15 cellular contexts compared by ENCODE assay signal in the genomic region with DNA sequence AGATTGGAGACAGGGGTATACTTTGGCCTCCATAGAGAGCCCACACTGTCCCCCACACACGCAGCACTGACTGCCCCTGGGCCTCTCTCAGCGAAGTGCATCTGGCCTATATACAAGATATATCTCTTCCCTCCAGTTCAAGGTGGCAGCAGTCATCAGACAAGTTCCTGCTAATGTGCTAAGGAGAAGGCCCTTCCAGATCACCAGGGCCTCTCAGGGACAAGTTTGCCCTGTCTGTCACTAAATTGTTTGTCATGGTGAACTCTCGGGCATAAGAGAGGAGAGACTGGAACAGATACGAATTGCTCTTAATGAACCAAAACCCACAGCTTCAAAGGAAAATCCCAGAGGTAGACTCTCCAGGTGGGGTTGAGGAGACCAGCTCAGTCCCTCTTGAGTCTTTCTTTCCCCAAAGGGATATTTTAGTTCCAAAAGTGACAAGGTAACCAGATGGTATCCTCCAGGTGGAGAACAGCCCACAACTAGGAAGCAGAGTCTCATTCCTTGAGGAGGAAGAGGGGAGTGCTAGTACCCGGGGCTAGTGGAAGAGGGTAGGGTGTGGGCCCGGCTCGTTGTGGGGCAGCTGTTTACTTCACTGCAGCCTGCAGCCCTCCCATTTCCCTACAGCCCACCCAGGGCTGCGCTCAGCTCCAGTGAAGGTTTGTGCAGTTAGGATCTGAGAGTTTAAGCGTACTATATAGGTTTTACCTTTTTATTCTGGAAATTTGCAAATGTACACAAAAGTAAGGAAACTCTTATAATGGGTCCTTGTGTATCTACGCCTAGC. TPM values are rescaled to one million over a fixed set of nuclear protein-coding genes. Genes with fewer than 3 reads are reported as not detected.
A peak's percentile ranks its signal among the peaks of the same experiment; 100 is the strongest.
DNase-seq lines count a peak whose midpoint lies in the region; ATAC-seq and TF ChIP-seq lines count a peak whose summit lies in the region.
"Had no signal": no experiment of that assay in that cellular context is flagged by ENCODE, and none has a peak within 500 bp of the region (broad histone marks: within the 10 kb centered on the region; RNA-seq: fewer than 3 reads in every experiment).

No MANE protein-coding gene starts in this region.

- ATAC-seq in body of pancreas: no peak
- ATAC-seq: heart left ventricle had no signal

- no peaks in the 10 kb centered on the region for H3K9me3 Mint-ChIP-seq in activated naive CD4-positive, alpha-beta T cell treated with anti-CD3 and anti-CD28 coated beads, Interleukin-2, amount 50 U/mL, for 24 hours
- H3K9me3 Mint-ChIP-seq in activated naive CD4-positive, alpha-beta T cell treated with anti-CD3 and anti-CD28 coated beads for 36 hours: no peaks in the 10 kb centered on the region
- no peaks in the 10 kb centered on the region for H3K9me3 Mint-ChIP-seq in activated T-helper 2 cell treated with anti-CD3 and anti-CD28 coated beads, Interferon-gamma antibody, Interleukin-2, Interleukin-4, amounts not matched to agents 10 μg/mL and 5 μg/mL and 100 μg/mL, durations not matched to agents 14 hours and 24 hours and 36 hours
- H3K9me3 Mint-ChIP-seq in type B pancreatic cell: no peaks in the 10 kb centered on the region

- H3K36me3 ChIP-seq in mucosa of stomach (ENCODE audit: control insufficient read depth, insufficient read depth, low read length): no peaks in the 10 kb centered on the region
- no peaks in the 10 kb centered on the region for H3K36me3 ChIP-seq in body of pancreas (replicated peaks in 1 of 2; ENCODE audit: insufficient read depth in 1 of 2, low read depth in 2 of 2)

- TF ChIP-seq CTCF in type B pancreatic cell (conservative IDR thresholded peaks at IDR 0.05) (no peak), RWPE1 (conservative IDR thresholded peaks at IDR 0.05; ENCODE audit: low read depth) (no peak), body of pancreas (IDR thresholded peaks at IDR 0.05) (no peak)

- no peak for DNase-seq in activated naive CD4-positive, alpha-beta T cell treated with anti-CD3 and anti-CD28 coated beads for 36 hours
- no peak for DNase-seq in activated T-helper 2 cell treated with anti-CD3 and anti-CD28 coated beads, Interferon-gamma antibody, Interleukin-2, Interleukin-4, amounts not matched to agents 10 μg/mL and 5 μg/mL and 100 μg/mL, durations not matched to agents 14 hours and 24 hours and 36 hours (ENCODE audit: low spot score)
- DNase-seq in type B pancreatic cell (ENCODE audit: extremely low spot score, unreplicated experiment) (no peak), RWPE1 (ENCODE audit: low spot score) (no peak), body of pancreas (no peak), putamen (ENCODE audit: low spot score) (no peak)
- DNase-seq: aorta, DMS 273 treated with DMSO at 0.1 percent for 48 hours, NCI-H1694, OCI-M1, retina had no signal

- H3K27ac ChIP-seq in RWPE1: no peak overlapping the region
- H3K27ac ChIP-seq in body of pancreas: no peak overlapping the region

- H3K4me1 Mint-ChIP-seq in activated naive CD4-positive, alpha-beta T cell treated with anti-CD3 and anti-CD28 coated beads, Interleukin-2, amount 50 U/mL, for 24 hours: peaks cover 18% of the 10 kb centered on the region
- H3K4me1 Mint-ChIP-seq in activated naive CD4-positive, alpha-beta T cell treated with anti-CD3 and anti-CD28 coated beads for 36 hours (ENCODE audit: low read depth): peaks cover 20% of the 10 kb centered on the region
- H3K4me1 Mint-ChIP-seq in activated T-helper 2 cell treated with anti-CD3 and anti-CD28 coated beads, Interferon-gamma antibody, Interleukin-2, Interleukin-4, amounts not matched to agents 10 μg/mL and 5 μg/mL and 100 μg/mL, durations not matched to agents 14 hours and 24 hours and 36 hours (ENCODE audit: low read depth): peaks cover 15% of the 10 kb centered on the region
- peaks cover 13% of the 10 kb centered on the region for H3K4me1 Mint-ChIP-seq in type B pancreatic cell (ENCODE audit: unreplicated experiment)

- no peak overlapping the region for H3K4me3 ChIP-seq in mucosa of stomach (ENCODE audit: low read length)
- H3K4me3 ChIP-seq in body of pancreas: no peak overlapping the region

- H3K27me3 Mint-ChIP-seq in activated naive CD4-positive, alpha-beta T cell treated with anti-CD3 and anti-CD28 coated beads, Interleukin-2, amount 50 U/mL, for 24 hours: no peaks in the 10 kb centered on the region
- no peaks in the 10 kb centered on the region for H3K27me3 Mint-ChIP-seq in activated naive CD4-positive, alpha-beta T cell treated with anti-CD3 and anti-CD28 coated beads for 36 hours (ENCODE audit: low read depth)
- no peaks in the 10 kb centered on the region for H3K27me3 Mint-ChIP-seq in activated T-helper 2 cell treated with anti-CD3 and anti-CD28 coated beads, Interferon-gamma antibody, Interleukin-2, Interleukin-4, amounts not matched to agents 10 μg/mL and 5 μg/mL and 100 μg/mL, durations not matched to agents 14 hours and 24 hours and 36 hours (ENCODE audit: low read depth)
- H3K27me3 Mint-ChIP-seq in type B pancreatic cell: peaks cover 23% of the 10 kb centered on the region

- intact Hi-C loops in activated naive CD4-positive, alpha-beta T cell treated with anti-CD3 and anti-CD28 coated beads for 36 hours (cut with micrococcal nuclease): no loop called here
- intact Hi-C loops in activated T-helper 2 cell treated with anti-CD3 and anti-CD28 coated beads, Interferon-gamma antibody, Interleukin-2, Interleukin-4, amounts not matched to agents 10 μg/mL and 5 μg/mL and 100 μg/mL, durations not matched to agents 14 hours and 24 hours and 36 hours (cut with micrococcal nuclease): no loop called here
- intact Hi-C loops in body of pancreas (cut with DNase I): no loop called here

- peaks cover 49% of the 10 kb centered on the region for H3K4me1 ChIP-seq in mucosa of stomach (ENCODE audit: control insufficient read depth, insufficient read depth, low read length)
- H3K4me1 ChIP-seq in body of pancreas: peaks cover 28% of the 10 kb centered on the region

- H3K9ac ChIP-seq in mucosa of stomach (ENCODE audit: low read length): peak overlapping the region; percentile 22

- no peak for TF ChIP-seq POLR2A in body of pancreas (IDR thresholded peaks at IDR 0.05)

- H3K4me3 Mint-ChIP-seq in activated naive CD4-positive, alpha-beta T cell treated with anti-CD3 and anti-CD28 coated beads, Interleukin-2, amount 50 U/mL, for 24 hours: peak overlapping the region; percentile 32
- H3K4me3 Mint-ChIP-seq in activated naive CD4-positive, alpha-beta T cell treated with anti-CD3 and anti-CD28 coated beads for 36 hours: no peak overlapping the region
- peak overlapping the region; percentile 40 for H3K4me3 Mint-ChIP-seq in activated T-helper 2 cell treated with anti-CD3 and anti-CD28 coated beads, Interferon-gamma antibody, Interleukin-2, Interleukin-4, amounts not matched to agents 10 μg/mL and 5 μg/mL and 100 μg/mL, durations not matched to agents 14 hours and 24 hours and 36 hours (ENCODE audit: low read depth)
- H3K4me3 Mint-ChIP-seq in type B pancreatic cell: peak overlapping the region; percentile 80

- no peaks in the 10 kb centered on the region for H3K36me3 Mint-ChIP-seq in activated naive CD4-positive, alpha-beta T cell treated with anti-CD3 and anti-CD28 coated beads, Interleukin-2, amount 50 U/mL, for 24 hours
- no peaks in the 10 kb centered on the region for H3K36me3 Mint-ChIP-seq in activated naive CD4-positive, alpha-beta T cell treated with anti-CD3 and anti-CD28 coated beads for 36 hours (ENCODE audit: low read depth)
- H3K36me3 Mint-ChIP-seq in activated T-helper 2 cell treated with anti-CD3 and anti-CD28 coated beads, Interferon-gamma antibody, Interleukin-2, Interleukin-4, amounts not matched to agents 10 μg/mL and 5 μg/mL and 100 μg/mL, durations not matched to agents 14 hours and 24 hours and 36 hours (ENCODE audit: low read depth): peaks cover 4% of the 10 kb centered on the region
- H3K36me3 Mint-ChIP-seq in type B pancreatic cell: peaks cover 3% of the 10 kb centered on the region

- CTCF ChIA-PET in activated naive CD4-positive, alpha-beta T cell treated with anti-CD3 and anti-CD28 coated beads for 36 hours (lab: Charles Lee): interaction anchor here (1.8 kb wide), 1 partner anchor 39 kb away, joined by 7 read pairs; no protein-coding TSS in a partner anchor
- CTCF ChIA-PET in RWPE1 (lab: Yijun Ruan, JAX): no interaction called here

- H3K9me3 ChIP-seq in mucosa of stomach (ENCODE audit: control insufficient read depth, low read length) (no peaks in the 10 kb centered on the region), body of pancreas (no peaks in the 10 kb centered on the region)
- H3K9me3 ChIP-seq: esophagus muscularis mucosa, heart left ventricle had no signal

- H3K27ac Mint-ChIP-seq in activated naive CD4-positive, alpha-beta T cell treated with anti-CD3 and anti-CD28 coated beads, Interleukin-2, amount 50 U/mL, for 24 hours: no peak overlapping the region
- H3K27ac Mint-ChIP-seq in activated naive CD4-positive, alpha-beta T cell treated with anti-CD3 and anti-CD28 coated beads for 36 hours: no peak overlapping the region
- H3K27ac Mint-ChIP-seq in activated T-helper 2 cell treated with anti-CD3 and anti-CD28 coated beads, Interferon-gamma antibody, Interleukin-2, Interleukin-4, amounts not matched to agents 10 μg/mL and 5 μg/mL and 100 μg/mL, durations not matched to agents 14 hours and 24 hours and 36 hours: no peak overlapping the region
- peak overlapping the region; percentile 94 for H3K27ac Mint-ChIP-seq in type B pancreatic cell

- H3K27me3 ChIP-seq in mucosa of stomach (ENCODE audit: control insufficient read depth, insufficient read depth, low read length): no peaks in the 10 kb centered on the region
- H3K27me3 ChIP-seq in body of pancreas: no peaks in the 10 kb centered on the region
- H3K27me3 ChIP-seq: esophagus muscularis mucosa, heart left ventricle had no signal

- 90 to 93% methylated on average over 10 of the region's 10 CpGs for WGBS in body of pancreas, 2 donors

- POLR2A ChIA-PET in RWPE1 (lab: Yijun Ruan, JAX; ENCODE audit: low non-redundant PET): no interaction called here

RNA-seq across cellular contexts. Expression of a gene that starts 2.2 kb away (rescaled TPM):
- 1 to 10 TPM; 5.6 to 6.5 TPM for total RNA-seq in activated naive CD4-positive, alpha-beta T cell treated with anti-CD3 and anti-CD28 coated beads for 36 hours
- 17.1 and 18.1 TPM in 2 replicates for total RNA-seq in activated T-helper 2 cell treated with anti-CD3 and anti-CD28 coated beads, Interferon-gamma antibody, Interleukin-2, Interleukin-4, amounts not matched to agents 10 μg/mL and 5 μg/mL and 100 μg/mL, durations not matched to agents 14 hours and 24 hours and 36 hours
- total RNA-seq in type B pancreatic cell (ENCODE audit: low replicate concordance) (19.5 and 26.0 TPM in 2 replicates), body of pancreas (10 to 100 TPM; 11.2 to 22.7 TPM)

RNA-seq across cellular contexts. Expression of a gene that starts 44.6 kb away (rescaled TPM):
- total RNA-seq in activated naive CD4-positive, alpha-beta T cell treated with anti-CD3 and anti-CD28 coated beads for 36 hours: 10 to 100 TPM; 13.9 to 16.2 TPM
- total RNA-seq in activated T-helper 2 cell treated with anti-CD3 and anti-CD28 coated beads, Interferon-gamma antibody, Interleukin-2, Interleukin-4, amounts not matched to agents 10 μg/mL and 5 μg/mL and 100 μg/mL, durations not matched to agents 14 hours and 24 hours and 36 hours: 21.5 and 24.0 TPM in 2 replicates
- total RNA-seq in type B pancreatic cell (ENCODE audit: low replicate concordance) (27.7 and 37.0 TPM in 2 replicates), body of pancreas (10 to 100 TPM; 24.6 to 65.9 TPM)
